9 cellular contexts compared by ENCODE assay signal in the genomic region with DNA sequence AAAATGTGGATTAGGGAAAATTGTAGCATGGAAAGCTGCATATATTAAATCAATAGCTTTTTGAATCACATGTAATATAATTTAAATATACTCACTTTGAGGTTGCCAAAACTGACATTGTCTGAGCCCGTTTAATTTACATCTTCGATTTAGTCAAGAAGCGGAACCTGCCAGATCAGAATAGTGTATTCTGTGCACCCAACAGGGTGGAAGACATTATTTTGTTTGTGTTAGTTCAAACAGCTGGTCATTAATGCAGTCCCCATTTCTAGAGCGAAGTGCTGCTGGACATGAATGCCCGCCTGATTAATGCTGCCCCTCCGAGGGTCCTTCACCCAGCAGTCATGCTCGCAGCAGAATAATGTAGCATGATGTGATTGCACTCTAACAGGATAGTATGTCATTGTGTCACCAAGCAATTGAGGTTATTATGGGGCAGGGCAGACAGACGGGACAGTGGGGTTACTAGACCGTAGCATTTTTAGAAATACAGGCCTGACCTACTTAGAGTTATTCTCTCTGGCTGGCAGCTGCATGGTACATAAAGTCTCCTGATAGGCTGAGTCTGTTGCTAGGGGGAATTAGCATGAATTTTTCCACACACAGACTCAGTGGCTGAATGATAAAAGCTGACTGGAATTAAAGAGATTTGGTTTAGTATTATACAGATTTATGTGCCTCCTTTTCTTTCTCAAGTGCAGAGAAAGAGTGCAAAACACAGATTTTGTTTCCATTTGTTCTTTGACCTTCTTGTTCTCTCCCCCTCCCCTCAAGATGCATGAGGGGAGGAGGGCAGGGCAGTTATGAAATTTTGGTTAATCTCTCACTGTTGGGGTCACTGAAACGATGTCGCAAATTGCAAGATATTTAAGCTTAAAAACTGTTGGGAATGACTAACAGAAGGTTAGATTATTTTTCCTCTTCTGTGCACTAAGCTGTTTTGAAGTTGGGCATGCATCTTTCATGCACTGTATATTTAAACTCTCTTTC.
DNase-seq lines count a peak whose midpoint lies in the region; ATAC-seq, FAIRE-seq and TF ChIP-seq lines count a peak whose summit lies in the region.
"Had no signal": no experiment of that assay in that cellular context is flagged by ENCODE, and none has a peak within 500 bp of the region (broad histone marks: within the 10 kb centered on the region; RNA-seq: fewer than 3 reads in every experiment).

No MANE protein-coding gene starts in this region.

- no peaks in the 10 kb centered on the region for H3K79me2 ChIP-seq in parathyroid adenoma

- no peak for TF ChIP-seq POLR2A in H54 (IDR thresholded peaks at IDR 0.05; ENCODE audit: low read depth, low read length)

- no peaks in the 10 kb centered on the region for H3K9me3 ChIP-seq in parathyroid adenoma (ENCODE audit: control insufficient read depth, low read length)

- H3K9ac ChIP-seq in parathyroid adenoma: no peak overlapping the region

- H3K4me3 ChIP-seq in parathyroid adenoma (ENCODE audit: low read depth, low read length): no peak overlapping the region

- ATAC-seq in natural killer cell: no peak
- ATAC-seq in stimulated activated naive CD8-positive, alpha-beta T cell treated with anti-CD3 and anti-CD28 coated beads, Interleukin-15, amount 100 ng/mL, for 72 hours: no peak

- TF ChIP-seq CTCF in parathyroid adenoma (IDR thresholded peaks at IDR 0.05) (no peak), natural killer cell (IDR thresholded peaks at IDR 0.05) (no peak)

- H3K4me1 ChIP-seq in parathyroid adenoma: peaks cover 23% of the 10 kb centered on the region

- H3K4me1 Mint-ChIP-seq in natural killer cell: peaks cover 11% of the 10 kb centered on the region in 2 donors
- peaks cover 28% of the 10 kb centered on the region for H3K4me1 Mint-ChIP-seq in stimulated activated naive CD8-positive, alpha-beta T cell treated with anti-CD3 and anti-CD28 coated beads, Interleukin-15, amount 100 ng/mL, for 72 hours

- H3K4me2 ChIP-seq in parathyroid adenoma (ENCODE audit: low read length): peak overlapping the region; percentile 36

- intact Hi-C loops in natural killer cell (cut with micrococcal nuclease): no loop called here

- H3K9me3 Mint-ChIP-seq in natural killer cell: no peaks in the 10 kb centered on the region
- no peaks in the 10 kb centered on the region for H3K9me3 Mint-ChIP-seq in stimulated activated naive CD8-positive, alpha-beta T cell treated with anti-CD3 and anti-CD28 coated beads, Interleukin-15, amount 100 ng/mL, for 72 hours

- no peaks in the 10 kb centered on the region for H3K36me3 Mint-ChIP-seq in natural killer cell

- no peak overlapping the region for H3K27ac Mint-ChIP-seq in natural killer cell
- no peak overlapping the region for H3K27ac Mint-ChIP-seq in stimulated activated naive CD8-positive, alpha-beta T cell treated with anti-CD3 and anti-CD28 coated beads, Interleukin-15, amount 100 ng/mL, for 72 hours

- FAIRE-seq in H54 (lab: Jason Lieb, UNC): no peak
- FAIRE-seq: endothelial cell of umbilical vein had no signal

- H3K36me3 ChIP-seq in parathyroid adenoma (ENCODE audit: control insufficient read depth, insufficient read depth, low read length): no peaks in the 10 kb centered on the region

- no peak overlapping the region for H3K27ac ChIP-seq in parathyroid adenoma

- H3K27me3 Mint-ChIP-seq in natural killer cell (ENCODE audit: low read depth in 2 of 2): peaks cover 7 to 32% of the 10 kb centered on the region in 2 donors
- peaks cover 61% of the 10 kb centered on the region for H3K27me3 Mint-ChIP-seq in stimulated activated naive CD8-positive, alpha-beta T cell treated with anti-CD3 and anti-CD28 coated beads, Interleukin-15, amount 100 ng/mL, for 72 hours

- peak; percentile 95 for DNase-seq in DMS79 treated with DMSO at 0.1 percent for 48 hours (lab: John Stamatoyannopoulos, UW)
- DNase-seq in NCI-H510A (lab: John Stamatoyannopoulos, UW): peak; percentile 3
- DNase-seq in fibroblast of gingiva (ENCODE audit: low read depth): peak; percentile 26
- no peak for DNase-seq in NCI-H187 (lab: John Stamatoyannopoulos, UW)
- no peak for DNase-seq in natural killer cell
- no peak for DNase-seq in stimulated activated naive CD8-positive, alpha-beta T cell treated with anti-CD3 and anti-CD28 coated beads, Interleukin-15, amount 100 ng/mL, for 72 hours
- no peak for DNase-seq in H54 (ENCODE audit: insufficient read length, low spot score)

- H2AFZ ChIP-seq in parathyroid adenoma: peak overlapping the region; percentile 16

- no peaks in the 10 kb centered on the region for H3K27me3 ChIP-seq in parathyroid adenoma (ENCODE audit: control insufficient read depth, insufficient read depth, low read length)

- no peak overlapping the region for H3K4me3 Mint-ChIP-seq in natural killer cell
- H3K4me3 Mint-ChIP-seq in stimulated activated naive CD8-positive, alpha-beta T cell treated with anti-CD3 and anti-CD28 coated beads, Interleukin-15, amount 100 ng/mL, for 72 hours: no peak overlapping the region

Comparison
In these comparisons a context has a peak if more than half of its experiments do, and no peak if none do; other contexts are left out.
1. DNase-seq: peak in DMS79 treated with DMSO at 0.1 percent for 48 hours (single experiment), NCI-H510A (single experiment) and fibroblast of gingiva (single experiment); none in NCI-H187 (0 of 2), natural killer cell (single experiment), stimulated activated naive CD8-positive, alpha-beta T cell treated with anti-CD3 and anti-CD28 coated beads, Interleukin-15, amount 100 ng/mL, for 72 hours (0 of 2) and H54 (single experiment).